Comparison of ENCODE assay signal across 20 cellular contexts in genomic region chr18:78228974-78229373, GRCh38.
"Had no signal": no experiment of that assay in that cellular context is flagged by ENCODE, and none has a peak within 500 bp of the region (broad histone marks: within the 10 kb centered on the region; RNA-seq: fewer than 3 reads in every experiment).

No MANE protein-coding gene starts in this region.

- H3K27me3 ChIP-seq: brain microvascular endothelial cell, colonic mucosa, tibial nerve, vagina had no signal

- H3K4me1 ChIP-seq: colonic mucosa, tibial nerve, vagina had no signal

- H3K4me3 ChIP-seq: colonic mucosa, lung, tibial nerve, vagina had no signal

- H3K9me3 ChIP-seq: colonic mucosa, tibial nerve, vagina had no signal

- H3K27ac ChIP-seq: brain microvascular endothelial cell, colonic mucosa, tibial nerve, vagina had no signal

- ATAC-seq: activated T-cell treated with anti-CD3 and anti-CD28 coated beads, Interleukin-2, amount 50 U/mL, for 4 hours; left colon; natural killer cell treated with Interleukin-12 subunit alpha and Interleukin-12 subunit beta and Interleukin-15 and Interleukin-18, amount 100 ng/mL, for 72 hours had no signal

- H3K36me3 ChIP-seq: brain microvascular endothelial cell, colonic mucosa, tibial nerve, vagina had no signal

- DNase-seq: activated CD4-positive, alpha-beta T cell treated with anti-CD3 and anti-CD28 coated beads, Interleukin-2, amount 50 U/mL, for 1 hour; activated CD4-positive, CD25-positive, alpha-beta regulatory T cell treated with anti-CD3 and anti-CD28 coated beads, Interleukin-2, amount 50 U/mL, for 72 hours; activated CD8-positive, alpha-beta memory T cell treated with anti-CD3 and anti-CD28 coated beads, Interleukin-2, amount 50 U/mL, for 4 hours; activated effector memory CD4-positive, alpha-beta T cell treated with Interleukin-2 at 50 U/mL for 16 hours; activated naive CD4-positive, alpha-beta T cell treated with anti-CD3 and anti-CD28 coated beads, Interleukin-2, amount 10 ng/mL, durations not matched to agents 7 days and 5 days; activated T-cell treated with anti-CD3 and anti-CD28 coated beads, Interleukin-2, amount 50 U/mL, for 4 hours; aorta; brain microvascular endothelial cell; colonic mucosa; erythroblast; foreskin melanocyte; islet precursor cell; left colon; retina; stimulated activated CD8-positive, alpha-beta memory T cell treated with anti-CD3 and anti-CD28 coated beads, Interleukin-4, amount 100 ng/mL, for 48 hours; stimulated activated naive CD4-positive, alpha-beta T cell treated with Interleukin-2 at 50 U/mL for 16 hours had no signal
